Comparison of ENCODE assay signal across 25 cellular contexts in genomic region chr7:143512488-143513340, GRCh38. TPM values are rescaled to one million over a fixed set of nuclear protein-coding genes. Genes with fewer than 3 reads are reported as not detected.
DNase-seq lines count a peak whose midpoint lies in the region; ATAC-seq and TF ChIP-seq lines count a peak whose summit lies in the region.
"Had no signal": no experiment of that assay in that cellular context is flagged by ENCODE, and none has a peak within 500 bp of the region (broad histone marks: within the 10 kb centered on the region; RNA-seq: fewer than 3 reads in every experiment).

No MANE protein-coding gene starts in this region.

- intact Hi-C loops in MCF 10A (cut with micrococcal nuclease), result no loop called here
- intact Hi-C loops in breast epithelium (cut with DNase I; ENCODE audit: low total_unique reads), result no loop called here

- H3K4me1 ChIP-seq in breast epithelium (no peaks in the 10 kb centered on the region), esophagus (ENCODE audit: control insufficient read depth in 2 of 2, insufficient read depth in 2 of 2, low read length in 1 of 2) (peaks cover 0 to 16% of the 10 kb centered on the region in 2 donors)
- H3K4me1 ChIP-seq: transverse colon had no signal

- H3K4me3 Mint-ChIP-seq in MCF 10A (ENCODE audit: unreplicated experiment), result no peak overlapping the region
- H3K4me3 Mint-ChIP-seq in stimulated activated naive B cell treated with anti-CD40 and anti-IgM and Interleukin-4, amounts not matched to agents 10 μg/mL and 1 μg/mL and 100 μg/mL, for 72 hours, result no peak overlapping the region
- H3K4me3 Mint-ChIP-seq: activated naive CD4-positive, alpha-beta T cell treated with anti-CD3 and anti-CD28 coated beads, Interleukin-2, amount 50 U/mL, for 24 hours; activated T-helper 1 cell treated with anti-CD3 and anti-CD28 coated beads, Interleukin-12 subunit alpha, Interleukin-12 subunit beta, Interleukin-2, Interleukin-4 antibody, amounts not matched to agents 30 ng/mL and 10 ng/mL and 1 ng/mL, durations not matched to agents 14 hours and 24 hours and 36 hours; CD8-positive, alpha-beta T cell had no signal

- H3K9me3 Mint-ChIP-seq in MCF 10A (ENCODE audit: unreplicated experiment), result no peaks in the 10 kb centered on the region
- H3K9me3 Mint-ChIP-seq in stimulated activated naive B cell treated with anti-CD40 and anti-IgM and Interleukin-4, amounts not matched to agents 10 μg/mL and 1 μg/mL and 100 μg/mL, for 72 hours, result no peaks in the 10 kb centered on the region
- H3K9me3 Mint-ChIP-seq: activated naive CD4-positive, alpha-beta T cell treated with anti-CD3 and anti-CD28 coated beads, Interleukin-2, amount 50 U/mL, for 24 hours; activated T-helper 1 cell treated with anti-CD3 and anti-CD28 coated beads, Interleukin-12 subunit alpha, Interleukin-12 subunit beta, Interleukin-2, Interleukin-4 antibody, amounts not matched to agents 30 ng/mL and 10 ng/mL and 1 ng/mL, durations not matched to agents 14 hours and 24 hours and 36 hours; CD8-positive, alpha-beta T cell had no signal

- H3K27me3 ChIP-seq in breast epithelium (no peaks in the 10 kb centered on the region), esophagus (ENCODE audit: control insufficient read depth in 1 of 2, insufficient read depth in 2 of 2, low read length in 2 of 2) (no peaks in the 10 kb centered on the region), MG63 (no peaks in the 10 kb centered on the region)
- H3K27me3 ChIP-seq: SJSA1, transverse colon had no signal

- H3K36me3 ChIP-seq in breast epithelium (no peaks in the 10 kb centered on the region), esophagus (ENCODE audit: control insufficient read depth in 2 of 2, insufficient read depth in 2 of 2, low read length in 1 of 2) (no peaks in the 10 kb centered on the region), MG63 (no peaks in the 10 kb centered on the region)
- H3K36me3 ChIP-seq: SJSA1, transverse colon had no signal

- CTCF ChIA-PET in MCF 10A (lab: Yijun Ruan, JAX), result interaction anchor here (0.5 to 4.7 kb wide), 6 partner anchors 22 to 906 kb away, joined by 3 to 20 read pairs (median 3); no protein-coding TSS in a partner anchor

- DNase-seq in MCF 10A (ENCODE audit: unreplicated experiment) (peak; percentile 27), breast epithelium (ENCODE audit: low spot score in 2 of 2) (no peak), myocyte (ENCODE audit: low read depth) (peak; percentile 37), NCI-H146 (lab: John Stamatoyannopoulos, UW) (no peak), dermis blood vessel endothelial cell (no peak), MG63 (no peak)
- DNase-seq in stimulated activated naive B cell treated with anti-CD40 and anti-IgM and Interleukin-4, amounts not matched to agents 10 μg/mL and 1 μg/mL and 100 μg/mL, for 72 hours, result no peak
- DNase-seq: activated CD4-positive, alpha-beta T cell treated with anti-CD3 and anti-CD28 coated beads for 4 hours; AML-193; CD8-positive, alpha-beta T cell; dorsolateral prefrontal cortex; left ventricle myocardium superior; NCI-H1436 treated with DMSO at 0.1 percent for 48 hours; NCI-H524; transverse colon had no signal

- POLR2A ChIA-PET in MCF 10A (lab: Yijun Ruan, JAX), result no interaction called here

- no peaks in the 10 kb centered on the region for H3K9me3 ChIP-seq in breast epithelium
- H3K9me3 ChIP-seq in esophagus (ENCODE audit: control insufficient read depth in 2 of 2, insufficient read depth in 1 of 2, low read depth in 1 of 2, low read length in 1 of 2), result no peaks in the 10 kb centered on the region
- H3K9me3 ChIP-seq in MG63, result no peaks in the 10 kb centered on the region
- H3K9me3 ChIP-seq: SJSA1, transverse colon had no signal

- no peak overlapping the region for H3K27ac Mint-ChIP-seq in MCF 10A (ENCODE audit: low read depth, unreplicated experiment)
- no peak overlapping the region for H3K27ac Mint-ChIP-seq in stimulated activated naive B cell treated with anti-CD40 and anti-IgM and Interleukin-4, amounts not matched to agents 10 μg/mL and 1 μg/mL and 100 μg/mL, for 72 hours
- H3K27ac Mint-ChIP-seq: activated naive CD4-positive, alpha-beta T cell treated with anti-CD3 and anti-CD28 coated beads, Interleukin-2, amount 50 U/mL, for 24 hours; activated T-helper 1 cell treated with anti-CD3 and anti-CD28 coated beads, Interleukin-12 subunit alpha, Interleukin-12 subunit beta, Interleukin-2, Interleukin-4 antibody, amounts not matched to agents 30 ng/mL and 10 ng/mL and 1 ng/mL, durations not matched to agents 14 hours and 24 hours and 36 hours; CD8-positive, alpha-beta T cell had no signal

- peaks cover 8% of the 10 kb centered on the region for H3K4me1 Mint-ChIP-seq in MCF 10A (ENCODE audit: insufficient read depth, unreplicated experiment)
- no peaks in the 10 kb centered on the region for H3K4me1 Mint-ChIP-seq in stimulated activated naive B cell treated with anti-CD40 and anti-IgM and Interleukin-4, amounts not matched to agents 10 μg/mL and 1 μg/mL and 100 μg/mL, for 72 hours
- H3K4me1 Mint-ChIP-seq: activated naive CD4-positive, alpha-beta T cell treated with anti-CD3 and anti-CD28 coated beads, Interleukin-2, amount 50 U/mL, for 24 hours had no signal

- no peak overlapping the region for H3K27ac ChIP-seq in breast epithelium
- peak overlapping the region; percentile 43 to 54 for H3K27ac ChIP-seq in esophagus (ENCODE audit: low read depth in 2 of 2, low read length in 1 of 2)
- H3K27ac ChIP-seq: 22Rv1, SJSA1, transverse colon had no signal

- H3K4me3 ChIP-seq in breast epithelium (no peak overlapping the region), esophagus (ENCODE audit: low read depth in 1 of 2, low read length in 2 of 2) (no peak overlapping the region), MG63 (no peak overlapping the region)
- H3K4me3 ChIP-seq: dorsolateral prefrontal cortex, SJSA1, transverse colon had no signal

- no peak for ATAC-seq in stimulated activated naive B cell treated with anti-CD40 and anti-IgM and Interleukin-4, amounts not matched to agents 10 μg/mL and 1 μg/mL and 100 μg/mL, for 72 hours (replicated peaks)
- ATAC-seq: CD8-positive, alpha-beta T cell; left ventricle myocardium superior; Panc1 had no signal

- H3K27me3 Mint-ChIP-seq in MCF 10A (ENCODE audit: insufficient read depth, unreplicated experiment), result no peaks in the 10 kb centered on the region
- peaks cover 7 to 8% of the 10 kb centered on the region in 2 donors for H3K27me3 Mint-ChIP-seq in stimulated activated naive B cell treated with anti-CD40 and anti-IgM and Interleukin-4, amounts not matched to agents 10 μg/mL and 1 μg/mL and 100 μg/mL, for 72 hours
- H3K27me3 Mint-ChIP-seq: activated naive CD4-positive, alpha-beta T cell treated with anti-CD3 and anti-CD28 coated beads, Interleukin-2, amount 50 U/mL, for 24 hours had no signal

- TF ChIP-seq POLR2A in breast epithelium (IDR thresholded peaks at IDR 0.05), result no peak

- H3K36me3 Mint-ChIP-seq in MCF 10A (ENCODE audit: insufficient read depth, unreplicated experiment), result no peaks in the 10 kb centered on the region
- no peaks in the 10 kb centered on the region for H3K36me3 Mint-ChIP-seq in stimulated activated naive B cell treated with anti-CD40 and anti-IgM and Interleukin-4, amounts not matched to agents 10 μg/mL and 1 μg/mL and 100 μg/mL, for 72 hours

- 52 to 62% methylated on average over 8 of the region's 8 CpGs for WGBS in esophagus, 2 donors

- BruUV-seq in MCF 10A (replicated peaks; lab: Mats Ljungman, UMichigan), result no TSS peak

- no peak for TF ChIP-seq CTCF in MCF 10A (IDR thresholded peaks at IDR 0.05; ENCODE audit: unreplicated experiment)
- no peak for TF ChIP-seq CTCF in breast epithelium (IDR thresholded peaks at IDR 0.05)

RNA-seq across cellular contexts. Expression of gene TAS2R41, which starts 35.0 kb away (rescaled TPM):
- total RNA-seq in MCF 10A (2022) (not detected in 2 replicates), breast epithelium (1 to 10 TPM in 1 of 3 donors, under 1 TPM in 1, not detected in 1; 0.66 to 1.3 TPM), myocyte (not detected in 2 replicates), dermis blood vessel endothelial cell (not detected in 2 replicates)
- not detected for polyA plus RNA-seq in esophagus
- not detected for polyA plus RNA-seq in myocyte (2012)
- total RNA-seq in MG63 (2014; rRNA removed; shearing (Covaris generic); ENCODE audit: low replicate concordance), result not detected in 2 replicates
- total RNA-seq: activated T-helper 1 cell treated with anti-CD3 and anti-CD28 coated beads, Interleukin-12 subunit alpha, Interleukin-12 subunit beta, Interleukin-2, Interleukin-4 antibody, amounts not matched to agents 30 ng/mL and 10 ng/mL and 1 ng/mL, durations not matched to agents 14 hours and 24 hours and 36 hours; CD8-positive, alpha-beta T cell; frontal cortex; left ventricle myocardium superior; sciatic nerve; SJSA1; T-helper 1 cell treated with Interleukin-12 subunit alpha and Interleukin-12 subunit beta and Interleukin-4 antibody, amounts not matched to agents 30 ng/mL and 1 ng/mL, for 36 hours; transverse colon had no signal
- polyA plus RNA-seq: neural cell had no signal

RNA-seq across cellular contexts. Expression of gene CTAGE15, which starts 58.9 kb away (rescaled TPM):
- total RNA-seq in MCF 10A (2022) (2.8 and 4.2 TPM in 2 replicates), breast epithelium (1 to 10 TPM in 1 of 3 donors, not detected in 2; 9.7 TPM), myocyte (0.10 and 0.37 TPM in 2 replicates), dermis blood vessel endothelial cell (not detected in 2 replicates)
- under 1 TPM in 1 of 2 donors, not detected in 1; 0.05 TPM for polyA plus RNA-seq in esophagus
- polyA plus RNA-seq in myocyte (2012), result not detected
- total RNA-seq in MG63 (2014; rRNA removed; shearing (Covaris generic); ENCODE audit: low replicate concordance), result not detected in 2 replicates
- total RNA-seq: sciatic nerve had no signal
- polyA plus RNA-seq: neural cell had no signal

Comparison
In these comparisons a context has a peak if more than half of its experiments do, and no peak if none do; other contexts are left out.
1. DNase-seq: peak in MCF 10A (single experiment) and myocyte (single experiment); none in breast epithelium (0 of 2), NCI-H146 (single experiment), dermis blood vessel endothelial cell (single experiment), MG63 (single experiment) and stimulated activated naive B cell treated with anti-CD40 and anti-IgM and Interleukin-4, amounts not matched to agents 10 μg/mL and 1 μg/mL and 100 μg/mL, for 72 hours (single experiment).
2. H3K27ac ChIP-seq: peak in esophagus (2 of 2); none in breast epithelium (0 of 2).